In the genomic region with DNA sequence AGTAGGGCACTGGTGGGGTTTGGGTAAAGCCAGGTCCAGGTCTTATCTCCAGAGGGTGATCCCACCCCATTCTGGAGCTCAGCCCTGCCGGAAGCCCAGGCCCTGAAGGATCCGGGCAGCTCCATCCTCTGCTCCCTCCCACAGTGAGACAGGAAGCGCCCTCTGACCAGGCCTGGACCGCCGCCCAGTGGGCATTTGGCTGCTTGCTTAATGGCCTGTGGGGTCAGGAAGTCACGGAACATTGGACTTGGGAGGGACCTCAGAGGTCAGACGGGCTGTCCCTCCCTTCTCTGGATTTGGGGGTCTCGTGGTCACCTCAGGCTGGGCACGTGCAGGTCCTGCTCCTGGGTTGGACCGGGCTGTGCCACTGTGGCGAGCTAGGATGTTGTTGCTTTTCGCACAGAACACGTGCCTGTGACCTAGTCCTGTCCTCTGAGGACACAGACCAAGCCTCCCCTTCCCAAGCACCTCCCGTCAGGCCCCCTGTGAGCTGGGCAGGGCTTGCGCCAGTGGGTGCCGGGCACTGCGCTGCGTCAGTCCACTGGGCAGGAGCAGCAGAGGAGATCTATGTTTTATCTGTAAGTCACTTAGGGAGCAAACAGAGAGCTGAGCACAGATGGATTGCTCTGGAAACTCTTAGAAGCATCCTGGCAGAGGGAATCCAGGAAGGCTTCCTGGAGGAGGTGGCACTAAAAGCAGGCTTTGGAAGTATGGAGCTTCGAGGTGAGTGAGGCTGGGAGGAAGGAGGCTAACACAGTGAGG, we compare ENCODE assay signal across 9 cellular contexts. TPM values are rescaled to one million over a fixed set of nuclear protein-coding genes. Genes with fewer than 3 reads are reported as not detected.
DNase-seq lines count a peak whose midpoint lies in the region; ATAC-seq, FAIRE-seq and TF ChIP-seq lines count a peak whose summit lies in the region.
"Had no signal": no experiment of that assay in that cellular context is flagged by ENCODE, and none has a peak within 500 bp of the region (broad histone marks: within the 10 kb centered on the region; RNA-seq: fewer than 3 reads in every experiment).

No MANE protein-coding gene starts in this region.

- H3K4me3 ChIP-seq in GM12878, result no peak overlapping the region; the same call in 1 of the 2 replicates
- no peak overlapping the region for H3K4me3 ChIP-seq in HepG2 (replicated peaks in 1 of 3; ENCODE audit: insufficient read depth in 1 of 3, low read depth in 2 of 3, low read length in 3 of 3)
- H3K4me3 ChIP-seq in stomach smooth muscle (ENCODE audit: low read length in 2 of 2), result no peak overlapping the region

- peaks cover 77% of the 10 kb centered on the region for H3K79me2 ChIP-seq in GM12878 (ENCODE audit: control insufficient read depth, insufficient read depth, low read length)
- H3K79me2 ChIP-seq in HepG2 (ENCODE audit: insufficient read depth, low read length), result peaks cover 87% of the 10 kb centered on the region

- TF ChIP-seq EP300 in GM12878 (IDR thresholded peaks at IDR 0.05; ENCODE audit: borderline replicate concordance in 1 of 2, control insufficient read depth in 1 of 2, low read depth in 2 of 2, low read length in 2 of 2), result no peak
- TF ChIP-seq EP300 in HepG2 (IDR thresholded peaks at IDR 0.05; ENCODE audit: low read depth in 2 of 2, low read length in 2 of 2), result peak in 1 of 2 experiments; percentile 53; a peak in 1 of 4 replicates
- no peak for TF ChIP-seq EP300 in HepG2 (CRISPR knock-in tag; IDR thresholded peaks at IDR 0.05; ENCODE audit: borderline replicate concordance)

- H3K36me3 Mint-ChIP-seq in activated CD8-positive, alpha-beta memory T cell treated with anti-CD3 and anti-CD28 coated beads, Interleukin-2, amount 10 ng/mL, durations not matched to agents 7 days and 5 days, result no peaks in the 10 kb centered on the region

- in situ Hi-C loops in GM12878 (cut with MboI), result loop anchor here (25.0 kb wide), 1 partner anchor 951 kb away; a partner anchor contains a TSS
- in situ Hi-C loops in HepG2 (cut with HindIII; ENCODE audit: extremely low pct_ligation_motif_present, low pct_unique_long_range_greater_than_20kb), result no loop called here

- intact Hi-C loops in GM12878 (cut with micrococcal nuclease; ENCODE audit: unreplicated experiment) (no loop called here), HepG2 (cut with micrococcal nuclease; ENCODE audit: unreplicated experiment) (loop anchor here (2.0 kb wide), 1 partner anchor 73 kb away; no protein-coding TSS in a partner anchor)

- TF ChIP-seq CTCF in GM12878 (IDR thresholded peaks at IDR 0.05 in 2 of 3, conservative IDR thresholded peaks at IDR 0.05 in 1 of 3; ENCODE audit: control insufficient read depth in 2 of 3, extremely low read depth in 1 of 3, insufficient read depth in 1 of 3, low read depth in 3 of 3, low read length in 3 of 3), result no peak
- peak; percentile 98 for TF ChIP-seq CTCF in HepG2 (CRISPR knock-in tag; IDR thresholded peaks at IDR 0.05)

- H3K9ac ChIP-seq in GM12878 (ENCODE audit: control insufficient read depth, insufficient read depth, low read length), result no peak overlapping the region
- H3K9ac ChIP-seq in HepG2 (ENCODE audit: insufficient read depth, low read depth, low read length), result no peak overlapping the region
- H3K9ac ChIP-seq in stomach smooth muscle (ENCODE audit: low read length in 2 of 2), result peak overlapping the region in 1 of 2 donors; percentile 29

- no peak for TF ChIP-seq RAD21 in GM12878 (IDR thresholded peaks at IDR 0.05; ENCODE audit: insufficient read depth, low read depth, low read length)
- peak; percentile 96 for TF ChIP-seq RAD21 in HepG2 (CRISPR knock-in tag; IDR thresholded peaks at IDR 0.05)

- SMC1A ChIA-PET in GM12878 (lab: Charles Lee; ENCODE audit: uncharacterized antibody, unreplicated experiment), result interaction anchor here (0.7 to 1.9 kb wide), 3 partner anchors 9 to 116 kb away, joined by 3 to 7 read pairs (median 5); no protein-coding TSS in a partner anchor

- peaks cover 27% of the 10 kb centered on the region for H3K4me1 ChIP-seq in GM12878 (ENCODE audit: control insufficient read depth, insufficient read depth, low read length)
- peaks cover 56% of the 10 kb centered on the region for H3K4me1 ChIP-seq in HepG2 (ENCODE audit: insufficient read depth, low read length)
- peaks cover 34% of the 10 kb centered on the region for H3K4me1 ChIP-seq in stomach smooth muscle (ENCODE audit: control insufficient read depth, insufficient read depth, low read length)

- H3K4me2 ChIP-seq in GM12878 (ENCODE audit: control insufficient read depth, insufficient read depth), result peak overlapping the region; percentile 28
- H3K4me2 ChIP-seq in HepG2 (ENCODE audit: low read depth, low read length), result peak overlapping the region; percentile 15

- RAD21 ChIA-PET in GM12878 (lab: Charles Lee; ENCODE audit: unreplicated experiment), result interaction anchor here (0.7 to 2.2 kb wide), 7 partner anchors 9 to 142 kb away, joined by 3 to 11 read pairs (median 4); a partner anchor contains a TSS

- H4K20me1 ChIP-seq in GM12878 (ENCODE audit: control insufficient read depth, insufficient read depth), result peaks cover 22% of the 10 kb centered on the region
- peaks cover 67% of the 10 kb centered on the region for H4K20me1 ChIP-seq in HepG2 (ENCODE audit: insufficient read depth, low read length)

- DNase-seq in HuH-7.5 (ENCODE audit: low spot score), result peak; percentile 83
- no peak for DNase-seq in GM12878 (ENCODE audit: low read depth, low spot score)
- DNase-seq in HepG2 (ENCODE audit: low spot score), result peak; percentile 78
- DNase-seq in NCI-H187 (lab: John Stamatoyannopoulos, UW), result no peak
- no peak for DNase-seq in activated CD8-positive, alpha-beta memory T cell treated with anti-CD3 and anti-CD28 coated beads, Interleukin-2, amount 10 ng/mL, durations not matched to agents 7 days and 5 days
- no peak for DNase-seq in globus pallidus (ENCODE audit: low spot score)
- DNase-seq: NCI-H1092 treated with DMSO at 0.1 percent for 48 hours had no signal

- H3K36me3 ChIP-seq in GM12878 (ENCODE audit: control insufficient read depth in 2 of 2, insufficient read depth in 2 of 2, low read length in 1 of 2) (peaks cover 0 to 4% of the 10 kb centered on the region in 2 experiments; a peak in 2 of 4 replicates), HepG2 (replicated peaks in 1 of 2; ENCODE audit: control insufficient read depth in 1 of 2, insufficient read depth in 2 of 2, low read length in 2 of 2) (peaks cover 0 to 6% of the 10 kb centered on the region in 2 experiments; a peak in 2 of 5 replicates), stomach smooth muscle (ENCODE audit: control insufficient read depth in 2 of 2, insufficient read depth in 2 of 2, low read length in 2 of 2) (no peaks in the 10 kb centered on the region)

- H3K27ac Mint-ChIP-seq in activated CD8-positive, alpha-beta memory T cell treated with anti-CD3 and anti-CD28 coated beads, Interleukin-2, amount 10 ng/mL, durations not matched to agents 7 days and 5 days, result no peak overlapping the region

- H3K4me1 Mint-ChIP-seq in activated CD8-positive, alpha-beta memory T cell treated with anti-CD3 and anti-CD28 coated beads, Interleukin-2, amount 10 ng/mL, durations not matched to agents 7 days and 5 days, result peaks cover 37% of the 10 kb centered on the region

- no peaks in the 10 kb centered on the region for H3K27me3 ChIP-seq in GM12878 (replicated peaks in 1 of 2; ENCODE audit: control insufficient read depth in 2 of 2, insufficient read depth in 2 of 2, low read length in 1 of 2)
- H3K27me3 ChIP-seq in HepG2 (ENCODE audit: control insufficient read depth in 1 of 2, insufficient read depth in 2 of 2, low read length in 2 of 2), result no peaks in the 10 kb centered on the region
- H3K27me3 ChIP-seq in stomach smooth muscle (ENCODE audit: control insufficient read depth in 1 of 2, insufficient read depth in 2 of 2, low read length in 2 of 2), result no peaks in the 10 kb centered on the region

- H3K27ac ChIP-seq in GM12878 (ENCODE audit: control insufficient read depth, insufficient read depth) (no peak overlapping the region), HepG2 (ENCODE audit: extremely low read length, insufficient read depth, low read length) (peak overlapping the region; percentile 24), stomach smooth muscle (ENCODE audit: low read length) (peak overlapping the region; percentile 11)

- no peak for ATAC-seq in GM12878
- peak; percentile 86 for ATAC-seq in HepG2
- ATAC-seq in GM21423 (IDR thresholded peaks at IDR 0.05; ENCODE audit: unreplicated experiment), result no peak
- no peak for ATAC-seq in activated CD8-positive, alpha-beta memory T cell treated with anti-CD3 and anti-CD28 coated beads, Interleukin-2, amount 10 ng/mL, durations not matched to agents 7 days and 5 days

- H3K9me3 ChIP-seq in GM12878 (replicated peaks; ENCODE audit: control insufficient read depth, insufficient read depth, low read length) (no peaks in the 10 kb centered on the region), HepG2 (ENCODE audit: low read length) (no peaks in the 10 kb centered on the region), stomach smooth muscle (ENCODE audit: control insufficient read depth in 2 of 2, low read length in 2 of 2) (no peaks in the 10 kb centered on the region)

- no peaks in the 10 kb centered on the region for H3K9me3 Mint-ChIP-seq in activated CD8-positive, alpha-beta memory T cell treated with anti-CD3 and anti-CD28 coated beads, Interleukin-2, amount 10 ng/mL, durations not matched to agents 7 days and 5 days (ENCODE audit: low read depth)

- TF ChIP-seq POLR2A in GM12878 (IDR thresholded peaks at IDR 0.05; ENCODE audit: low read depth, low read length), result no peak
- no peak for TF ChIP-seq POLR2A in HepG2 (IDR thresholded peaks at IDR 0.05; ENCODE audit: insufficient read depth in 1 of 2, low read depth in 2 of 2, low read length in 2 of 2)

- POLR2A ChIA-PET in GM12878 (lab: Charles Lee) (interaction anchor here (0.6 to 2.1 kb wide), 2 partner anchors 10 to 12 kb away, joined by 3 to 12 read pairs; no protein-coding TSS in a partner anchor), HepG2 (lab: Yijun Ruan, JAX) (interaction anchor here (0.7 to 2.4 kb wide), 8 partner anchors 10 to 141 kb away, joined by 3 to 17 read pairs (median 4); no protein-coding TSS in a partner anchor)

- no peaks in the 10 kb centered on the region for H3K27me3 Mint-ChIP-seq in activated CD8-positive, alpha-beta memory T cell treated with anti-CD3 and anti-CD28 coated beads, Interleukin-2, amount 10 ng/mL, durations not matched to agents 7 days and 5 days

- CTCF ChIA-PET in GM12878 (lab: Yijun Ruan, JAX) (interaction anchor here (0.6 to 2.2 kb wide), 16 partner anchors 9 to 144 kb away, joined by 3 to 19 read pairs (median 3); no protein-coding TSS in a partner anchor), HepG2 (lab: Yijun Ruan, JAX; ENCODE audit: low intra/inter-chr PET ratio, low total read pairs) (interaction anchor here (0.8 to 4.6 kb wide), 5 partner anchors 73 to 194 kb away, joined by 3 to 51 read pairs (median 3); no protein-coding TSS in a partner anchor)
- CTCF ChIA-PET in activated CD8-positive, alpha-beta memory T cell treated with anti-CD3 and anti-CD28 coated beads, Interleukin-2, amount 10 ng/mL, durations not matched to agents 7 days and 5 days (lab: Charles Lee), result interaction anchor here (0.9 to 2.7 kb wide), 9 partner anchors 10 to 144 kb away, joined by 3 to 14 read pairs (median 3); no protein-coding TSS in a partner anchor

- 86% methylated on average over 19 of the region's 19 CpGs for WGBS in GM12878 (ENCODE audit: insufficient coverage, insufficient replicate concordance, low lambda C conversion rate, missing lambda C conversion rate)
- WGBS in HepG2 (ENCODE audit: low lambda C conversion rate), result 74% methylated on average over 11 of the region's 19 CpGs

- no peak overlapping the region for H3K4me3 Mint-ChIP-seq in activated CD8-positive, alpha-beta memory T cell treated with anti-CD3 and anti-CD28 coated beads, Interleukin-2, amount 10 ng/mL, durations not matched to agents 7 days and 5 days

- BruUV-seq in GM12878 (replicated peaks; lab: Mats Ljungman, UMichigan) (TSS peak; percentile 10), HepG2 (replicated peaks; lab: Mats Ljungman, UMichigan) (no TSS peak)

- H2AFZ ChIP-seq in GM12878 (ENCODE audit: control insufficient read depth, low read depth, low read length) (no peak overlapping the region), HepG2 (ENCODE audit: low read length) (no peak overlapping the region)

- no peak for FAIRE-seq in GM12878 (lab: Jason Lieb, UNC)
- FAIRE-seq in HepG2 (lab: Jason Lieb, UNC), result peak; percentile 68

RNA-seq across cellular contexts. Expression of a gene that starts 49.4 kb away (rescaled TPM):
- total RNA-seq in GM12878 (2013; cell fraction: nucleolus; rRNA removed), result 259 and 283 TPM in 2 replicates
- 19.1 and 19.2 TPM in 2 replicates for total RNA-seq in GM12878 (2014; rRNA removed)
- total RNA-seq in GM12878 (2014; rRNA removed; fragmentation: Illumina TruSeq; extraction: Trizol), result 11.9 and 12.3 TPM in 2 replicates
- total RNA-seq in GM12878 (2021), result 49.8 and 58.7 TPM in 2 replicates
- 11.7 TPM for polyA plus RNA-seq in GM12878 (2011; ENCODE audit: low read depth)
- 16.1 and 19.8 TPM in 2 replicates for polyA plus RNA-seq in GM12878 (2011; rRNA removed)
- 15.1 and 20.5 TPM in 2 replicates for polyA plus RNA-seq in GM12878 (2011; cell fraction: cytosol; rRNA removed)
- polyA plus RNA-seq in GM12878 (2011; cell fraction: nucleus; rRNA removed), result 112 and 143 TPM in 2 replicates
- 23.5 and 23.9 TPM in 2 replicates for polyA plus RNA-seq in GM12878 (2012)
- polyA plus RNA-seq in GM12878 (2014; fragmentation: Illumina TruSeq; extraction: Trizol), result 27.1 and 31.1 TPM in 2 replicates
- polyA plus RNA-seq in GM12878 (2014; fragmentation: Nextera tagmentation; extraction: Ambion mirVana), result 1 to 10 TPM; 4.6 to 5.1 TPM
- polyA plus RNA-seq in GM12878 (2014; rRNA removed), result 26.8 and 28.1 TPM in 2 replicates
- polyA plus RNA-seq in GM12878 (2016; fragmentation: Nextera tagmentation; extraction: Ambion mirVana), result 10 to 100 TPM; 14.6 to 17.3 TPM
- 22.6 and 35.7 TPM in 2 replicates for polyA minus RNA-seq in GM12878 (2011; rRNA and poly(A)+ RNA removed)
- 19.0 and 21.0 TPM in 2 replicates for polyA minus RNA-seq in GM12878 (2011; cell fraction: cytosol; rRNA and poly(A)+ RNA removed)
- polyA minus RNA-seq in GM12878 (2011; cell fraction: nucleus; rRNA and poly(A)+ RNA removed), result 33.7 and 54.0 TPM in 2 replicates
- total RNA-seq in HepG2 (2016; rRNA removed; fragmentation: Illumina TruSeq; extraction: Trizol), result 16.1 and 19.5 TPM in 2 replicates
- total RNA-seq in HepG2 (2016; cell fraction: cytosol; rRNA removed; fragmentation: Illumina TruSeq; extraction: Trizol; ENCODE audit: low read depth), result 13.0 and 16.7 TPM in 2 replicates
- total RNA-seq in HepG2 (2016; cell fraction: insoluble cytoplasmic fraction; rRNA removed; fragmentation: Illumina TruSeq; extraction: Trizol), result 15.4 and 17.4 TPM in 2 replicates
- total RNA-seq in HepG2 (2016; cell fraction: membrane; rRNA removed; fragmentation: Illumina TruSeq; extraction: Trizol), result 18.2 and 21.4 TPM in 2 replicates
- 31.6 and 33.0 TPM in 2 replicates for total RNA-seq in HepG2 (2016; cell fraction: nucleus; rRNA removed; fragmentation: Illumina TruSeq; extraction: Trizol)
- 31.2 and 37.7 TPM in 2 replicates for polyA plus RNA-seq in HepG2 (2011; rRNA removed)
- polyA plus RNA-seq in HepG2 (2011; cell fraction: cytosol; rRNA removed), result 20.9 and 26.7 TPM in 2 replicates
- 132 and 135 TPM in 2 replicates for polyA plus RNA-seq in HepG2 (2011; cell fraction: nucleus; rRNA removed)
- polyA plus RNA-seq in HepG2 (2012), result 43.5 and 43.7 TPM in 2 replicates
- 1.4 and 1.7 TPM in 2 replicates for polyA plus RNA-seq in HepG2 (2016; cell fraction: cytosol; fragmentation: Illumina TruSeq; extraction: Trizol; ENCODE audit: low read depth)
- 22.8 and 30.2 TPM in 2 replicates for polyA plus RNA-seq in HepG2 (2016; cell fraction: insoluble cytoplasmic fraction; fragmentation: Illumina TruSeq; extraction: Trizol; ENCODE audit: low read depth)
- polyA plus RNA-seq in HepG2 (2016; cell fraction: membrane; fragmentation: Illumina TruSeq; extraction: Trizol; ENCODE audit: low read depth), result 4.4 and 5.4 TPM in 2 replicates
- 70.9 and 78.3 TPM in 2 replicates for polyA plus RNA-seq in HepG2 (2016; cell fraction: nucleus; fragmentation: Illumina TruSeq; extraction: Trizol; ENCODE audit: insufficient read depth, low read depth)
- polyA minus RNA-seq in HepG2 (2011; rRNA and poly(A)+ RNA removed; ENCODE audit: low replicate concordance), result 24.8 and 50.4 TPM in 2 replicates
- 36.3 and 45.8 TPM in 2 replicates for polyA minus RNA-seq in HepG2 (2011; cell fraction: cytosol; rRNA and poly(A)+ RNA removed)
- polyA minus RNA-seq in HepG2 (2011; cell fraction: nucleus; rRNA and poly(A)+ RNA removed), result 83.8 and 96.8 TPM in 2 replicates
- 10 to 100 TPM; 43.1 to 55.1 TPM for total RNA-seq in activated CD8-positive, alpha-beta memory T cell treated with anti-CD3 and anti-CD28 coated beads, Interleukin-2, amount 10 ng/mL, durations not matched to agents 7 days and 5 days

Comparison
In these comparisons a context has a peak if more than half of its experiments do, and no peak if none do; other contexts are left out.
1. DNase-seq: peak in HuH-7.5 (single experiment) and HepG2 (single experiment); none in GM12878 (single experiment), NCI-H187 (0 of 2), activated CD8-positive, alpha-beta memory T cell treated with anti-CD3 and anti-CD28 coated beads, Interleukin-2, amount 10 ng/mL, durations not matched to agents 7 days and 5 days (single experiment) and globus pallidus (single experiment).